Comparison of ENCODE assay signal across 1 cellular context in genomic region chr10:60105195-60105812, GRCh38.
TF ChIP-seq lines count a peak whose summit lies in the region.

No MANE protein-coding gene starts in this region.

TF ChIP-seq in IMR-90, 13 proteins besides CTCF, POLR2A, EP300 and RAD21 (continued from another document):
- TF ChIP-seq SMC3 (IDR thresholded peaks at IDR 0.05; ENCODE audit: low read depth, low read length) (no peak), RCOR1 (IDR thresholded peaks at IDR 0.05; ENCODE audit: insufficient replicate concordance, low read length) (no peak)
